22 cellular contexts compared by ENCODE assay signal in the genomic region with DNA sequence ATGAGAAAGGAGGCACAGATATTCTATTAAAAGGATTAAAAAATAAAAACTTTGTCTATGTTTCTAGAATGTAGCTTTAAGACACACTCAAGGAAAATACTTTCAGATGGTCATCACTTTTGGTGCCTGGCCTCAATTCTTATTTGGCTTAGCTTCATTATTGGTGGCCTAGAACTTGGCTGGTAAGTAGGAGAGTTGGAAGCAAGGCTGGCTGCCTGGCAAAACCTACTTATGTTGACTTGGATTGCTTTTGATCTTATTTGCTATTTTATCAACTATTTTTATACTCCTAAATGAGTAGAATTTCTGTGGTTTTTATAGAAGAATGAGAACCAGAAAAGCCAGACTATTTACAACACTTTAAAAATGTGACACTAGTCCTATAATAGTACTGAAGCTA.
"Had no signal": no experiment of that assay in that cellular context is flagged by ENCODE, and none has a peak within 500 bp of the region (broad histone marks: within the 10 kb centered on the region; RNA-seq: fewer than 3 reads in every experiment).

No MANE protein-coding gene starts in this region.

- DNase-seq: effector memory CD4-positive, alpha-beta T cell; foreskin melanocyte; head of caudate nucleus; left colon; left ventricle myocardium superior; mesendoderm; naive B cell; psoas muscle; stimulated activated CD4-positive, alpha-beta T cell treated with anti-CD3 and anti-CD28 coated beads, Interleukin-2, amount 100 ng/mL, for 24 hours; stimulated activated CD4-positive, alpha-beta T cell treated with anti-CD3 and anti-CD28 coated beads, Interleukin-4, amount 100 ng/mL, for 4 hours; stimulated activated naive B cell treated with anti-CD40 and anti-IgM and Interleukin-4, amounts not matched to agents 10 μg/mL and 1 μg/mL and 100 μg/mL, for 72 hours; stimulated activated naive CD8-positive, alpha-beta T cell treated with anti-CD3 and anti-CD28 coated beads, Interleukin-15, amount 100 ng/mL, for 72 hours; transverse colon had no signal

- FAIRE-seq: endometrium had no signal

- H2AFZ ChIP-seq: hepatocyte, parathyroid adenoma had no signal

- H3K27me3 Mint-ChIP-seq: naive B cell; stimulated activated naive CD8-positive, alpha-beta T cell treated with anti-CD3 and anti-CD28 coated beads, Interleukin-15, amount 100 ng/mL, for 72 hours had no signal

- H3K4me3 ChIP-seq: hepatocyte, lung, psoas muscle, skin epidermis, thoracic aorta, transverse colon had no signal

- H3K79me2 ChIP-seq: hepatocyte, parathyroid adenoma had no signal

- H3K27ac ChIP-seq: hepatocyte, parathyroid adenoma, psoas muscle, skin epidermis, thoracic aorta, transverse colon had no signal

- H3K4me3 Mint-ChIP-seq: naive B cell; nephron; stimulated activated naive B cell treated with anti-CD40 and anti-IgM and Interleukin-4, amounts not matched to agents 10 μg/mL and 1 μg/mL and 100 μg/mL, for 72 hours; stimulated activated naive CD8-positive, alpha-beta T cell treated with anti-CD3 and anti-CD28 coated beads, Interleukin-15, amount 100 ng/mL, for 72 hours had no signal

- H3K9me3 Mint-ChIP-seq: nephron; stimulated activated naive B cell treated with anti-CD40 and anti-IgM and Interleukin-4, amounts not matched to agents 10 μg/mL and 1 μg/mL and 100 μg/mL, for 72 hours; stimulated activated naive CD8-positive, alpha-beta T cell treated with anti-CD3 and anti-CD28 coated beads, Interleukin-15, amount 100 ng/mL, for 72 hours had no signal

- H3K36me3 Mint-ChIP-seq: naive B cell had no signal

- H3K36me3 ChIP-seq: thoracic aorta, transverse colon had no signal

- H3K4me1 Mint-ChIP-seq: nephron; stimulated activated naive B cell treated with anti-CD40 and anti-IgM and Interleukin-4, amounts not matched to agents 10 μg/mL and 1 μg/mL and 100 μg/mL, for 72 hours had no signal

- H3K4me2 ChIP-seq: hepatocyte had no signal

- H3K4me1 ChIP-seq: parathyroid adenoma, psoas muscle, transverse colon had no signal

- ATAC-seq: esophagus mucosa; left colon; left ventricle myocardium superior; psoas muscle; sciatic nerve; stimulated activated naive B cell treated with anti-CD40 and anti-IgM and Interleukin-4, amounts not matched to agents 10 μg/mL and 1 μg/mL and 100 μg/mL, for 72 hours; stimulated activated naive CD8-positive, alpha-beta T cell treated with anti-CD3 and anti-CD28 coated beads, Interleukin-15, amount 100 ng/mL, for 72 hours had no signal

- H3K9me3 ChIP-seq: psoas muscle, thoracic aorta, transverse colon had no signal

- H3K27ac Mint-ChIP-seq: nephron; stimulated activated naive B cell treated with anti-CD40 and anti-IgM and Interleukin-4, amounts not matched to agents 10 μg/mL and 1 μg/mL and 100 μg/mL, for 72 hours; stimulated activated naive CD8-positive, alpha-beta T cell treated with anti-CD3 and anti-CD28 coated beads, Interleukin-15, amount 100 ng/mL, for 72 hours had no signal

- H3K27me3 ChIP-seq: hepatocyte, transverse colon had no signal

- H3K9ac ChIP-seq: parathyroid adenoma had no signal
